ENCODE assay signal across 1 cellular context in the genomic region with DNA sequence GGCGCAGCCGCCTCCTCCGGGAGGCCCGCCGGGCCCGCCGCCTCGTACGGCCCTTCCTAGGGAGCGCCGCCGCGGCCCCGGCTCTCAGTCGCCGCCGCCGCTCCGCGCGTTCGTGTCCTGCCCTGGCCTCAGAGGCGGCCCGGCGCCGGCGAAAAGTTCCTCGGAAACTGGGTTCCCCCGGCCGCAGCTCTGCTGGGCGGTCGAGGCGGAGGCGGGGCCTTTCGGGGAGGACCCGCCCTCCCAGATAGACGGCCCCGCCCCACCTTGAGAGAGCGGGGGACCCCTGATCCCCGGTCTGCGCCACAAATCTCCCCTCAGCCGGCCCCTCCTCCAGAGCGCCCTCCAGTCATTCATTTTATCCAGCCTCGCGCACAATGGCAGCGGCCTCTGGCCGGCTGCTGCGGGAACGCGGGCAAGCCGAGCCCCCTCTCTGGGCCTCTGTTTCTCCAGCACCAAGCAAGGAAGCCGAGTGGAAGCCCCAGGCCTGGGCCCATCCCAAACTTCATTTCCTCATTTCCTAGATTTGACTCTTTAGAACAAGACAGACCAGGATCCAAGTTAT.
TF ChIP-seq lines count a peak whose summit lies in the region.

Gene SREBF1 (minus strand): TSS at position 169 of the 562 bp plus-strand sequence. CDS start 169 bp downstream, outside the sequence.

TF ChIP-seq in HepG2, 621 proteins besides CTCF, POLR2A, EP300 and RAD21 (continued from another document and continues in another):
- TF ChIP-seq ZNF557 (CRISPR knock-in tag; IDR thresholded peaks at IDR 0.05) (no peak), SNRNP70 (IDR thresholded peaks at IDR 0.05; ENCODE audit: low read depth, low read length) (no peak), ZBTB7B (CRISPR knock-in tag; IDR thresholded peaks at IDR 0.05) (peak; percentile 19; the same call in 1 of the 2 replicates), KLF15 (CRISPR knock-in tag; IDR thresholded peaks at IDR 0.05; ENCODE audit: borderline replicate concordance) (no peak), TCF12 (IDR thresholded peaks at IDR 0.05) (no peak), TCF12 (CRISPR knock-in tag; IDR thresholded peaks at IDR 0.05) (no peak), RBM39 (IDR thresholded peaks at IDR 0.05; ENCODE audit: low read depth, low read length, poor library complexity, severe bottlenecking) (peak; percentile 68), MAZ (IDR thresholded peaks at IDR 0.05; ENCODE audit: borderline replicate concordance, low read depth, low read length) (no peak), MAZ (CRISPR knock-in tag; IDR thresholded peaks at IDR 0.05; ENCODE audit: low read depth) (no peak), CHD2 (IDR thresholded peaks at IDR 0.05; ENCODE audit: low read depth, low read length) (0 out of 2 replicates have a peak, but pooled peaks have one; percentile 29), ZSCAN30 (CRISPR knock-in tag; IDR thresholded peaks at IDR 0.05) (no peak), RFX1 (IDR thresholded peaks at IDR 0.05) (no peak), CENPT (CRISPR knock-in tag; IDR thresholded peaks at IDR 0.05; ENCODE audit: low read depth) (no peak), NFE2L2 (IDR thresholded peaks at IDR 0.05; ENCODE audit: low read length) (no peak), HIVEP1 (CRISPR knock-in tag; IDR thresholded peaks at IDR 0.05) (no peak), FOXK1 (CRISPR knock-in tag; IDR thresholded peaks at IDR 0.05; ENCODE audit: borderline replicate concordance, low read depth) (no peak), MAX (IDR thresholded peaks at IDR 0.05) (no peak), ZNF670 (CRISPR knock-in tag; IDR thresholded peaks at IDR 0.05; ENCODE audit: borderline replicate concordance) (no peak), ARID5B (CRISPR knock-in tag; IDR thresholded peaks at IDR 0.05) (0 out of 2 replicates have a peak, but pooled peaks have one; percentile 5), SNAI1 (CRISPR knock-in tag; IDR thresholded peaks at IDR 0.05; ENCODE audit: borderline replicate concordance) (no peak), ZNF296 (CRISPR knock-in tag; conservative IDR thresholded peaks at IDR 0.05) (no peak), ZBTB38 (CRISPR knock-in tag; IDR thresholded peaks at IDR 0.05) (no peak), CBX2 (IDR thresholded peaks at IDR 0.05; ENCODE audit: low read depth, low read length) (no peak), CBX2 (CRISPR knock-in tag; IDR thresholded peaks at IDR 0.05; ENCODE audit: low read depth) (no peak), FOXA3 (CRISPR knock-in tag; IDR thresholded peaks at IDR 0.05) (no peak), ZNF383 (CRISPR knock-in tag; IDR thresholded peaks at IDR 0.05; ENCODE audit: borderline replicate concordance) (no peak), NR2C2 (CRISPR knock-in tag; IDR thresholded peaks at IDR 0.05; ENCODE audit: borderline replicate concordance) (no peak; the same call in 1 of the 2 replicates), ZNF629 (CRISPR knock-in tag; conservative IDR thresholded peaks at IDR 0.05) (no peak), XBP1 (CRISPR knock-in tag; IDR thresholded peaks at IDR 0.05) (no peak), SMYD3 (CRISPR knock-in tag; IDR thresholded peaks at IDR 0.05) (0 out of 2 replicates have a peak, but pooled peaks have one; percentile 5), ZNF24 (IDR thresholded peaks at IDR 0.05) (no peak), HCFC1 (IDR thresholded peaks at IDR 0.05; ENCODE audit: low read depth, low read length) (no peak), LCORL (IDR thresholded peaks at IDR 0.05) (no peak), LCORL (CRISPR knock-in tag; IDR thresholded peaks at IDR 0.05) (no peak), MTF1 (CRISPR knock-in tag; IDR thresholded peaks at IDR 0.05) (no peak), SMAD1 (CRISPR knock-in tag; IDR thresholded peaks at IDR 0.05; ENCODE audit: borderline replicate concordance, low read depth) (no peak), RBAK (CRISPR knock-in tag; IDR thresholded peaks at IDR 0.05) (no peak), ZBTB8A (CRISPR knock-in tag; IDR thresholded peaks at IDR 0.05; ENCODE audit: borderline replicate concordance, low read depth) (no peak), NR2F6 (IDR thresholded peaks at IDR 0.05) (no peak), NR2F6 (CRISPR knock-in tag; IDR thresholded peaks at IDR 0.05) (no peak), ZNF878 (CRISPR knock-in tag; IDR thresholded peaks at IDR 0.05) (peak; percentile 60; the same call in 1 of the 2 replicates), PRPF4 (IDR thresholded peaks at IDR 0.05; ENCODE audit: low read depth, low read length, poor library complexity, severe bottlenecking) (no peak), TAF15 (IDR thresholded peaks at IDR 0.05; ENCODE audit: low read depth, low read length, poor library complexity, severe bottlenecking) (peak; percentile 60), AGO2 (optimal IDR thresholded peaks at IDR 0.05; ENCODE audit: low read depth, low read length) (peak; percentile 89), ZNF468 (CRISPR knock-in tag; IDR thresholded peaks at IDR 0.05) (no peak), GLI4 (CRISPR knock-in tag; IDR thresholded peaks at IDR 0.05; ENCODE audit: borderline replicate concordance) (0 out of 2 replicates have a peak, but pooled peaks have one; percentile 4), CREB3 (CRISPR knock-in tag; IDR thresholded peaks at IDR 0.05) (0 out of 2 replicates have a peak, but pooled peaks have one; percentile 7), ESRRA (CRISPR knock-in tag; IDR thresholded peaks at IDR 0.05; ENCODE audit: low read depth) (0 out of 2 replicates have a peak, but pooled peaks have one; percentile 47), PAF1 (CRISPR knock-in tag; IDR thresholded peaks at IDR 0.05) (no peak), RBFOX2 (IDR thresholded peaks at IDR 0.05; ENCODE audit: low read depth, low read length) (peak; percentile 94), SRY (CRISPR knock-in tag; IDR thresholded peaks at IDR 0.05) (0 out of 2 replicates have a peak, but pooled peaks have one; percentile 1), TSC22D2 (CRISPR knock-in tag; IDR thresholded peaks at IDR 0.05; ENCODE audit: borderline replicate concordance) (0 out of 2 replicates have a peak, but pooled peaks have one; percentile 5), ZNF10 (CRISPR knock-in tag; IDR thresholded peaks at IDR 0.05; ENCODE audit: borderline replicate concordance, low read depth) (no peak), ZNF577 (CRISPR knock-in tag; IDR thresholded peaks at IDR 0.05; ENCODE audit: borderline replicate concordance, low read depth) (no peak), BCLAF1 (IDR thresholded peaks at IDR 0.05) (no peak), MIER3 (CRISPR knock-in tag; IDR thresholded peaks at IDR 0.05; ENCODE audit: borderline replicate concordance) (no peak; the same call in 1 of the 2 replicates), ZNF737 (CRISPR knock-in tag; IDR thresholded peaks at IDR 0.05; ENCODE audit: borderline replicate concordance) (0 out of 2 replicates have a peak, but pooled peaks have one; percentile 11), PAWR (CRISPR knock-in tag; IDR thresholded peaks at IDR 0.05; ENCODE audit: borderline replicate concordance) (no peak), DR1 (CRISPR knock-in tag; IDR thresholded peaks at IDR 0.05) (no peak), BHLHE40 (IDR thresholded peaks at IDR 0.05; ENCODE audit: low read length) (no peak), THAP8 (CRISPR knock-in tag; IDR thresholded peaks at IDR 0.05; ENCODE audit: borderline replicate concordance) (no peak)
- TF ChIP-seq, protein P1, sequence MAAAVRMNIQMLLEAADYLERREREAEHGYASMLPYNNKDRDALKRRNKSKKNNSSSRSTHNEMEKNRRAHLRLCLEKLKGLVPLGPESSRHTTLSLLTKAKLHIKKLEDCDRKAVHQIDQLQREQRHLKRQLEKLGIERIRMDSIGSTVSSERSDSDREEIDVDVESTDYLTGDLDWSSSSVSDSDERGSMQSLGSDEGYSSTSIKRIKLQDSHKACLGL (CRISPR knock-in tag; IDR thresholded peaks at IDR 0.05) = no peak
- TF ChIP-seq, protein P2, sequence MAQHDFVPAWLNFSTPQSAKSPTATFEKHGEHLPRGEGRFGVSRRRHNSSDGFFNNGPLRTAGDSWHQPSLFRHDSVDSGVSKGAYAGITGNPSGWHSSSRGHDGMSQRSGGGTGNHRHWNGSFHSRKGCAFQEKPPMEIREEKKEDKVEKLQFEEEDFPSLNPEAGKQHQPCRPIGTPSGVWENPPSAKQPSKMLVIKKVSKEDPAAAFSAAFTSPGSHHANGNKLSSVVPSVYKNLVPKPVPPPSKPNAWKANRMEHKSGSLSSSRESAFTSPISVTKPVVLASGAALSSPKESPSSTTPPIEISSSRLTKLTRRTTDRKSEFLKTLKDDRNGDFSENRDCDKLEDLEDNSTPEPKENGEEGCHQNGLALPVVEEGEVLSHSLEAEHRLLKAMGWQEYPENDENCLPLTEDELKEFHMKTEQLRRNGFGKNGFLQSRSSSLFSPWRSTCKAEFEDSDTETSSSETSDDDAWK (CRISPR knock-in tag; IDR thresholded peaks at IDR 0.05) = no peak
- TF ChIP-seq, protein P3, sequence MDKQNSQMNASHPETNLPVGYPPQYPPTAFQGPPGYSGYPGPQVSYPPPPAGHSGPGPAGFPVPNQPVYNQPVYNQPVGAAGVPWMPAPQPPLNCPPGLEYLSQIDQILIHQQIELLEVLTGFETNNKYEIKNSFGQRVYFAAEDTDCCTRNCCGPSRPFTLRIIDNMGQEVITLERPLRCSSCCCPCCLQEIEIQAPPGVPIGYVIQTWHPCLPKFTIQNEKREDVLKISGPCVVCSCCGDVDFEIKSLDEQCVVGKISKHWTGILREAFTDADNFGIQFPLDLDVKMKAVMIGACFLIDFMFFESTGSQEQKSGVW (CRISPR knock-in tag; IDR thresholded peaks at IDR 0.05; ENCODE audit: borderline replicate concordance) = no peak
